ENCODE assay signal across 2 cellular contexts in genomic region chr2:10030798-10031197, GRCh38. TPM values are rescaled to one million over a fixed set of nuclear protein-coding genes. Genes with fewer than 3 reads are reported as not detected.
"Had no signal": no experiment of that assay in that cellular context is flagged by ENCODE, and none has a peak within 500 bp of the region (broad histone marks: within the 10 kb centered on the region; RNA-seq: fewer than 3 reads in every experiment).

No MANE protein-coding gene starts in this region.

RNA-seq across cellular contexts. Expression of gene CYS1, which starts 49.4 kb away (rescaled TPM):
- total RNA-seq: activated naive CD4-positive, alpha-beta T cell treated with anti-CD3 and anti-CD28 coated beads, Interleukin-2, amount 50 U/mL, for 72 hours; T-helper 17 cell had no signal
